In the genomic region with DNA sequence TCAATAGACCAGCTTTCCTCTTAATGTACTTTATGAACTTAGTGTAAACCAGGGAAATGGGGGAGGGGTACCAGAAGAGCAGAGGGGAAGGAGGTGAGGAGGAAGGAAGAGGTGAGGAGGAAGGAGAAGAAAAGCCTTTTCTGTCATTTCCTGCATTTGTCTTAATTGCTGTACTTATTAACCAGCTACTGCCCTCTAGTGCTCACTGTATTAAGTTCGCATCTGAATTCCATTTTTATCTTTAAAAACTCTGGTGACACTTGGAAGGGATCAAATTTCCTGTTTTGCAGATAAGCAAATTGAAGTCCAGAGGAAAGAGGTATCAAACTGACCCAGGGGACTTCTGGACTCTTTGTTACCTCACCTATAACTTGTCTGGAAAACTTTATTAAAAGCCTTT, we compare ENCODE assay signal across 8 cellular contexts.
DNase-seq lines count a peak whose midpoint lies in the region; ATAC-seq and TF ChIP-seq lines count a peak whose summit lies in the region.

No MANE protein-coding gene starts in this region.

- DNase-seq in AML-193 (lab: John Stamatoyannopoulos, UW) (peak; percentile 66 to 74), GM12865 (ENCODE audit: low read depth) (peak; percentile 73), NCI-H2081 treated with DMSO at 0.1 percent for 48 hours (lab: John Stamatoyannopoulos, UW) (peak; percentile 40), glomerular visceral epithelial cell (ENCODE audit: extremely low spot score) (peak; percentile 61), retina (peak; percentile 28)

- no peak overlapping the region for H3K4me3 ChIP-seq in GM12865 (ENCODE audit: low read depth, low read length)

- peak overlapping the region; percentile 19; the same call in 1 of the 2 replicates for H3K27ac ChIP-seq in VCaP

- no peak for ATAC-seq in HG03039 (IDR thresholded peaks at IDR 0.05; ENCODE audit: unreplicated experiment)
- ATAC-seq in GM19324 (IDR thresholded peaks at IDR 0.05; ENCODE audit: low FRiP score, unreplicated experiment) = no peak

- TF ChIP-seq CTCF in GM12865 (IDR thresholded peaks at IDR 0.05; ENCODE audit: insufficient read depth, low read depth, low read length, missing control alignments) (peak; percentile 65), VCaP (conservative IDR thresholded peaks at IDR 0.05) (peak; percentile 87)
